16 cellular contexts compared by ENCODE assay signal in the genomic region with DNA sequence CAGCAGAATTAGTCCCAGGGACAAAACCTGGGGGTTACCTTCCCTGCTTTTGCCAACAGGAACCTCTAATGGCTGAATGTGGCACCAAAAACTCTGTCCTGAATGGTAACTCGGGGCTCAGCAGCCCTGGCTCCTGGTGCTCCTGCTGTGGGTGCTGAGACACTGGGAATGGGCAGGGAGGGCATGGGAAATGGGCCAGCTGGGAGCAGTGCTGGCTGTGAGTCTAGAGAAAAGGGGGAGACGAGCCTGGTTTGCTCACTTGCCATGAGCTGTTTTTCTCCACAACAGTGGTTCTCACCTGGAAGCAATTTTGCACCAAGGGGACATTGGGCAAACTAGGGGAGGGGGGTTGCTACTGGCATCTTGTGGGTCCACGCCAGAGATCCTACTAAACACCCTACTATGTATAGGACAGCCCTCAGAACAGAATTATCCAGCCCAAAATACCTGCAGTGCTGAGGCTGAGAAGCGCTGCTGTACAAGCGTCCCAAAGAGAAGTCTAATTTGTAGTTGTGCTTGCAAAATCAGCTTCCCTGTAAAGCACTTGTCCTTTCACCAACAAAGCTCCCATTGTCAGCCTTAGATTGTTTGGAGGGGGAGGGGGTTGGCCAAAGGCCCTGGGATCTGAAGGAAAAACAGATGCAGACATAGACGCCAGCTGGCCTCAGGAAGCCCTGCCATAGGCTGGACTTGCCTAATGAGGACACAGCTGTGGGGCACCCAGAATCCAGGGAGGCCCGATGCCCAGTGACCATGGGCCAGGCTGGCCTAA. TPM values are rescaled to one million over a fixed set of nuclear protein-coding genes. Genes with fewer than 3 reads are reported as not detected.
DNase-seq lines count a peak whose midpoint lies in the region; ATAC-seq, FAIRE-seq and TF ChIP-seq lines count a peak whose summit lies in the region.
"Had no signal": no experiment of that assay in that cellular context is flagged by ENCODE, and none has a peak within 500 bp of the region (broad histone marks: within the 10 kb centered on the region; RNA-seq: fewer than 3 reads in every experiment).

No MANE protein-coding gene starts in this region.

- no peak overlapping the region for H3K4me3 ChIP-seq in H7 (ENCODE audit: insufficient read depth, low read depth, low read length)
- H3K4me3 ChIP-seq: MG63 had no signal

- DNase-seq in H7, result peak; percentile 46
- no peak for DNase-seq in WTC11 (ENCODE audit: low spot score)
- peak; percentile 87 for DNase-seq in left ventricle myocardium superior
- peak; percentile 98 for DNase-seq in putamen (ENCODE audit: low spot score)
- DNase-seq in cerebellum (ENCODE audit: low spot score), result no peak
- no peak for DNase-seq in GM12891 (ENCODE audit: insufficient read length, low spot score)
- DNase-seq in activated T-cell treated with anti-CD3 and anti-CD28 coated beads, Interleukin-2, amount 50 U/mL, for 48 hours, result no peak
- DNase-seq in RWPE1 (ENCODE audit: low spot score), result no peak
- DNase-seq: activated CD8-positive, alpha-beta memory T cell treated with anti-CD3 and anti-CD28 coated beads for 24 hours; CD4-positive, alpha-beta memory T cell; MG63; stimulated activated CD4-positive, alpha-beta T cell treated with anti-CD3 and anti-CD28 coated beads, Interleukin-4, amount 100 ng/mL, for 4 hours; T-helper 2 cell had no signal

- peaks cover 26% of the 10 kb centered on the region for H3K4me1 Mint-ChIP-seq in WTC11
- H3K4me1 Mint-ChIP-seq: CD4-positive, alpha-beta memory T cell had no signal

- no peak overlapping the region for H3K27ac Mint-ChIP-seq in WTC11
- H3K27ac Mint-ChIP-seq: CD4-positive, alpha-beta memory T cell had no signal

- intact Hi-C loops in left ventricle myocardium superior (cut with micrococcal nuclease), result no loop called here

- POLR2A ChIA-PET in WTC11 (lab: Charles Lee) (no interaction called here), RWPE1 (lab: Yijun Ruan, JAX; ENCODE audit: low non-redundant PET) (no interaction called here)

- no peaks in the 10 kb centered on the region for H3K27me3 ChIP-seq in H7 (ENCODE audit: control insufficient read depth, insufficient read depth, low read length)
- H3K27me3 ChIP-seq: MG63 had no signal

- no peaks in the 10 kb centered on the region for H3K36me3 ChIP-seq in H7 (replicated peaks; ENCODE audit: control insufficient read depth, insufficient read depth, low read length)
- H3K36me3 ChIP-seq: MG63 had no signal

- H3K9me3 Mint-ChIP-seq in WTC11, result peaks cover 3% of the 10 kb centered on the region

- no peak overlapping the region for H3K4me3 Mint-ChIP-seq in WTC11
- H3K4me3 Mint-ChIP-seq: CD4-positive, alpha-beta memory T cell had no signal

- no peak overlapping the region for H3K27ac ChIP-seq in RWPE1

- no peak; the same call in 1 of the 2 replicates for ATAC-seq in WTC11
- peak; percentile 76 for ATAC-seq in left ventricle myocardium superior
- ATAC-seq: HCT116 had no signal

- FAIRE-seq in GM12891 (lab: Jason Lieb, UNC), result no peak

- H3K36me3 Mint-ChIP-seq in WTC11, result no peaks in the 10 kb centered on the region
- H3K36me3 Mint-ChIP-seq: CD4-positive, alpha-beta memory T cell had no signal

- no peak for TF ChIP-seq POLR2A in GM12891 (IDR thresholded peaks at IDR 0.05; ENCODE audit: low read depth, low read length)

- H3K27me3 Mint-ChIP-seq in WTC11 (ENCODE audit: low read depth), result no peaks in the 10 kb centered on the region; the same call in 1 of the 2 replicates

- CTCF ChIA-PET in WTC11 (lab: Charles Lee) (interaction anchor here (0.9 to 3.4 kb wide), 5 partner anchors 19 to 49 kb away, joined by 3 to 15 read pairs (median 3); no protein-coding TSS in a partner anchor), RWPE1 (lab: Yijun Ruan, JAX) (no interaction called here)

- TF ChIP-seq CTCF in WTC11 (IDR thresholded peaks at IDR 0.05) (no peak), RWPE1 (conservative IDR thresholded peaks at IDR 0.05; ENCODE audit: low read depth) (no peak)

TF ChIP-seq in WTC11, 78 proteins besides CTCF, POLR2A, EP300 and RAD21:
- TF ChIP-seq OVOL2 (CRISPR knock-in tag; IDR thresholded peaks at IDR 0.05; ENCODE audit: borderline replicate concordance) (no peak), NR2C2 (CRISPR knock-in tag; IDR thresholded peaks at IDR 0.05) (0 out of 2 replicates have a peak, but pooled peaks have one; percentile 27)

TF ChIP-seq in GM12891, 5 proteins besides CTCF, POLR2A, EP300 and RAD21:
- TF ChIP-seq PAX5 (IDR thresholded peaks at IDR 0.05; ENCODE audit: insufficient read depth, low read length, severe bottlenecking) (no peak), POLR2AphosphoS5 (IDR thresholded peaks at IDR 0.05; ENCODE audit: low read depth, low read length) (no peak), TAF1 (IDR thresholded peaks at IDR 0.05; ENCODE audit: low read depth, low read length) (no peak), SPI1 (IDR thresholded peaks at IDR 0.05; ENCODE audit: low read depth, low read length) (no peak), POU2F2 (IDR thresholded peaks at IDR 0.05; ENCODE audit: low read depth, low read length) (no peak)

RNA-seq across cellular contexts. Expression of a gene that starts 3.6 kb away (rescaled TPM):
- not detected in 2 replicates for total RNA-seq in H7 (2014; rRNA removed; shearing (Covaris generic))
- total RNA-seq in WTC11 (2021) (not detected in 3 replicates), left ventricle myocardium superior (not detected), cerebellum (not detected)
- not detected for polyA plus RNA-seq in GM12891 (2012; ENCODE audit: low read depth, missing spikeins)
- total RNA-seq: CD4-positive, alpha-beta memory T cell had no signal
- polyA plus RNA-seq: adipose tissue; CD4-positive, alpha-beta memory T cell; thymus had no signal

RNA-seq across cellular contexts. Expression of a gene that starts 17.2 kb away (rescaled TPM):
- total RNA-seq in H7 (2014; rRNA removed; shearing (Covaris generic)), result 23.3 and 28.5 TPM in 2 replicates
- total RNA-seq in WTC11 (2021) (25.7 to 29.7 TPM (median 25.8 TPM) in 3 replicates), left ventricle myocardium superior (11.2 TPM), cerebellum (17.7 TPM)
- 7.7 TPM for polyA plus RNA-seq in GM12891 (2012; ENCODE audit: low read depth, missing spikeins)

Comparison
In these comparisons a context has a peak if more than half of its experiments do, and no peak if none do; other contexts are left out.
1. DNase-seq: peak in H7 (single experiment), left ventricle myocardium superior (single experiment) and putamen (single experiment); none in WTC11 (single experiment), cerebellum (single experiment), GM12891 (single experiment), activated T-cell treated with anti-CD3 and anti-CD28 coated beads, Interleukin-2, amount 50 U/mL, for 48 hours (0 of 2) and RWPE1 (single experiment).